ENCODE assay signal across 22 cellular contexts in genomic region chr4:7366958-7367353, GRCh38.
"Had no signal": no experiment of that assay in that cellular context is flagged by ENCODE, and none has a peak within 500 bp of the region (broad histone marks: within the 10 kb centered on the region; RNA-seq: fewer than 3 reads in every experiment).

No MANE protein-coding gene starts in this region.

- DNase-seq: activated CD4-positive, alpha-beta memory T cell treated with anti-CD3 and anti-CD28 coated beads, Interleukin-2, amount 10 ng/mL, durations not matched to agents 7 days and 5 days; activated CD4-positive, alpha-beta T cell treated with anti-CD3 and anti-CD28 coated beads, Interleukin-2, amount 10 ng/mL, durations not matched to agents 24 days and 14 days; activated CD4-positive, CD25-positive, alpha-beta regulatory T cell treated with anti-CD3 and anti-CD28 coated beads, Interleukin-2, amount 50 U/mL, for 72 hours; activated CD8-positive, alpha-beta memory T cell treated with anti-CD3 and anti-CD28 coated beads, Interleukin-2, amount 50 U/mL, for 48 hours; activated gamma-delta T cell; activated naive CD8-positive, alpha-beta T cell treated with anti-CD3 and anti-CD28 coated beads, Interleukin-2, amount 50 U/mL, for 24 hours; activated T-cell treated with anti-CD3 and anti-CD28 coated beads, Interleukin-2, amount 50 U/mL, for 24 hours; colonic mucosa; effector memory CD4-positive, alpha-beta T cell; hippocampal formation; psoas muscle; stimulated activated CD4-positive, alpha-beta T cell treated with anti-CD3 and anti-CD28 coated beads, Interleukin-15, amount 100 ng/mL, for 24 hours; stimulated activated CD4-positive, alpha-beta T cell treated with anti-CD3 and anti-CD28 coated beads, Interleukin-2, amount 100 ng/mL, for 24 hours; stimulated activated naive B cell treated with anti-CD40 and anti-IgM and Interleukin-4, amounts not matched to agents 10 μg/mL and 1 μg/mL and 100 μg/mL, for 72 hours; stomach; T-helper 2 cell; transverse colon had no signal

- ATAC-seq: activated naive CD8-positive, alpha-beta T cell treated with anti-CD3 and anti-CD28 coated beads, Interleukin-2, amount 50 U/mL, for 24 hours; gastroesophageal sphincter; psoas muscle; stimulated activated naive B cell treated with anti-CD40 and anti-IgM and Interleukin-4, amounts not matched to agents 10 μg/mL and 1 μg/mL and 100 μg/mL, for 72 hours had no signal

- H3K36me3 ChIP-seq: colonic mucosa, gastroesophageal sphincter, stomach, suprapubic skin, transverse colon had no signal

- H3K4me3 ChIP-seq: colonic mucosa, gastroesophageal sphincter, lung, psoas muscle, smooth muscle cell, stomach, suprapubic skin, transverse colon had no signal

- H3K9me3 ChIP-seq: colonic mucosa, gastroesophageal sphincter, psoas muscle, stomach, suprapubic skin, transverse colon had no signal

- H3K4me2 ChIP-seq: smooth muscle cell had no signal

- H2AFZ ChIP-seq: parathyroid adenoma had no signal

- H3K27me3 ChIP-seq: colonic mucosa, gastroesophageal sphincter, transverse colon had no signal

- H3K4me1 ChIP-seq: colonic mucosa, parathyroid adenoma, transverse colon had no signal

- H3K9ac ChIP-seq: parathyroid adenoma had no signal

- H3K27ac ChIP-seq: colonic mucosa, gastroesophageal sphincter, parathyroid adenoma, psoas muscle, stomach, suprapubic skin, transverse colon had no signal
